ENCODE assay signal across 1 cellular context in genomic region chr4:113008726-113009125, GRCh38.
TF ChIP-seq lines count a peak whose summit lies in the region.

No MANE protein-coding gene starts in this region.

TF ChIP-seq in GM23338, 12 proteins besides CTCF, POLR2A, EP300 and RAD21 (continued from another document):
- TF ChIP-seq, protein P1, sequence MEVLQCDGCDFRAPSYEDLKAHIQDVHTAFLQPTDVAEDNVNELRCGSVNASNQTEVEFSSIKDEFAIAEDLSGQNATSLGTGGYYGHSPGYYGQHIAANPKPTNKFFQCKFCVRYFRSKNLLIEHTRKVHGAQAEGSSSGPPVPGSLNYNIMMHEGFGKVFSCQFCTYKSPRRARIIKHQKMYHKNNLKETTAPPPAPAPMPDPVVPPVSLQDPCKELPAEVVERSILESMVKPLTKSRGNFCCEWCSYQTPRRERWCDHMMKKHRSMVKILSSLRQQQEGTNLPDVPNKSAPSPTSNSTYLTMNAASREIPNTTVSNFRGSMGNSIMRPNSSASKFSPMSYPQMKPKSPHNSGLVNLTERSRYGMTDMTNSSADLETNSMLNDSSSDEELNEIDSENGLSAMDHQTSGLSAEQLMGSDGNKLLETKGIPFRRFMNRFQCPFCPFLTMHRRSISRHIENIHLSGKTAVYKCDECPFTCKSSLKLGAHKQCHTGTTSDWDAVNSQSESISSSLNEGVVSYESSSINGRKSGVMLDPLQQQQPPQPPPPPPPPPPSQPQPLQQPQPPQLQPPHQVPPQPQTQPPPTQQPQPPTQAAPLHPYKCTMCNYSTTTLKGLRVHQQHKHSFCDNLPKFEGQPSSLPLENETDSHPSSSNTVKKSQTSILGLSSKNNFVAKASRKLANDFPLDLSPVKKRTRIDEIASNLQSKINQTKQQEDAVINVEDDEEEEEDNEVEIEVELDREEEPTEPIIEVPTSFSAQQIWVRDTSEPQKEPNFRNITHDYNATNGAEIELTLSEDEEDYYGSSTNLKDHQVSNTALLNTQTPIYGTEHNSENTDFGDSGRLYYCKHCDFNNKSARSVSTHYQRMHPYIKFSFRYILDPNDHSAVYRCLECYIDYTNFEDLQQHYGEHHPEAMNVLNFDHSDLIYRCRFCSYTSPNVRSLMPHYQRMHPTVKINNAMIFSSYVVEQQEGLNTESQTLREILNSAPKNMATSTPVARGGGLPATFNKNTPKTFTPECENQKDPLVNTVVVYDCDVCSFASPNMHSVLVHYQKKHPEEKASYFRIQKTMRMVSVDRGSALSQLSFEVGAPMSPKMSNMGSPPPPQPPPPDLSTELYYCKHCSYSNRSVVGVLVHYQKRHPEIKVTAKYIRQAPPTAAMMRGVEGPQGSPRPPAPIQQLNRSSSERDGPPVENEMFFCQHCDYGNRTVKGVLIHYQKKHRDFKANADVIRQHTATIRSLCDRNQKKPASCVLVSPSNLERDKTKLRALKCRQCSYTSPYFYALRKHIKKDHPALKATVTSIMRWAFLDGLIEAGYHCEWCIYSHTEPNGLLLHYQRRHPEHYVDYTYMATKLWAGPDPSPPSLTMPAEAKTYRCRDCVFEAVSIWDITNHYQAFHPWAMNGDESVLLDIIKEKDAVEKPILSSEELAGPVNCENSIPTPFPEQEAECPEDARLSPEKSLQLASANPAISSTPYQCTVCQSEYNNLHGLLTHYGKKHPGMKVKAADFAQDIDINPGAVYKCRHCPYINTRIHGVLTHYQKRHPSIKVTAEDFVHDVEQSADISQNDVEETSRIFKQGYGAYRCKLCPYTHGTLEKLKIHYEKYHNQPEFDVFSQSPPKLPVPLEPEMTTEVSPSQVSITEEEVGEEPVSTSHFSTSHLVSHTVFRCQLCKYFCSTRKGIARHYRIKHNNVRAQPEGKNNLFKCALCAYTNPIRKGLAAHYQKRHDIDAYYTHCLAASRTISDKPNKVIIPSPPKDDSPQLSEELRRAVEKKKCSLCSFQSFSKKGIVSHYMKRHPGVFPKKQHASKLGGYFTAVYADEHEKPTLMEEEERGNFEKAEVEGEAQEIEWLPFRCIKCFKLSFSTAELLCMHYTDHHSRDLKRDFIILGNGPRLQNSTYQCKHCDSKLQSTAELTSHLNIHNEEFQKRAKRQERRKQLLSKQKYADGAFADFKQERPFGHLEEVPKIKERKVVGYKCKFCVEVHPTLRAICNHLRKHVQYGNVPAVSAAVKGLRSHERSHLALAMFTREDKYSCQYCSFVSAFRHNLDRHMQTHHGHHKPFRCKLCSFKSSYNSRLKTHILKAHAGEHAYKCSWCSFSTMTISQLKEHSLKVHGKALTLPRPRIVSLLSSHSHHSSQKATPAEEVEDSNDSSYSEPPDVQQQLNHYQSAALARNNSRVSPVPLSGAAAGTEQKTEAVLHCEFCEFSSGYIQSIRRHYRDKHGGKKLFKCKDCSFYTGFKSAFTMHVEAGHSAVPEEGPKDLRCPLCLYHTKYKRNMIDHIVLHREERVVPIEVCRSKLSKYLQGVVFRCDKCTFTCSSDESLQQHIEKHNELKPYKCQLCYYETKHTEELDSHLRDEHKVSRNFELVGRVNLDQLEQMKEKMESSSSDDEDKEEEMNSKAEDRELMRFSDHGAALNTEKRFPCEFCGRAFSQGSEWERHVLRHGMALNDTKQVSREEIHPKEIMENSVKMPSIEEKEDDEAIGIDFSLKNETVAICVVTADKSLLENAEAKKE (CRISPR knock-in tag; IDR thresholded peaks at IDR 0.05), result no peak
- TF ChIP-seq NANOG (IDR thresholded peaks at IDR 0.05; ENCODE audit: borderline replicate concordance) (no peak), JUNB (IDR thresholded peaks at IDR 0.05; ENCODE audit: unreplicated experiment) (no peak), CREB1 (CRISPR knock-in tag; IDR thresholded peaks at IDR 0.05; ENCODE audit: low read depth) (no peak), ZNF331 (CRISPR knock-in tag; IDR thresholded peaks at IDR 0.05; ENCODE audit: low read depth) (no peak), POLR2AphosphoS5 (IDR thresholded peaks at IDR 0.05; ENCODE audit: low read depth) (no peak), STAT1 (IDR thresholded peaks at IDR 0.05; ENCODE audit: unreplicated experiment) (no peak), EZH2phosphoT487 (IDR thresholded peaks at IDR 0.05; ENCODE audit: unreplicated experiment) (no peak)
